In the genomic region with DNA sequence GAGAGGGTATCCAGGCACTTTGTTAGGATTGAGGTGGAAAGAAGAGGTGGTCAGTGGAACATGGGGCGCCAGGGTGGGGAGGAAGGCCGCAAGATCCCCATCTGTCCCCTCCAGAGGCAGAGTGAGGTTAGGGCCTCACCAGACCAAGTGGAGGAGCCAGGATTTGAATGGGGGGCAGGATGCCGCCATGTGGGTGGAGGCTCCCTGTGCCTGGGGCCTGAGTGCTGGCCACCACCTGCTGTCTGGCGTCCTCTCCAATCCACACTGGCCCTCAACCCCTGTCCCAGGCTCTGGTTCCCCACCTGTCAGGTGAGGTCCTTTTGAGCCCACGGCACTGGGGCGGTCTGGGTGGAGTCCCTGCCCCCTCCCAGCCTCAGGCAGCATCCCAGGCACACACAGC, we compare ENCODE assay signal across 26 cellular contexts. TPM values are rescaled to one million over a fixed set of nuclear protein-coding genes. Genes with fewer than 3 reads are reported as not detected.
"Had no signal": no experiment of that assay in that cellular context is flagged by ENCODE, and none has a peak within 500 bp of the region (broad histone marks: within the 10 kb centered on the region; RNA-seq: fewer than 3 reads in every experiment).

No MANE protein-coding gene starts in this region.

- DNase-seq: colonic mucosa; cortex of kidney; effector CD8-positive, alpha-beta T cell; effector memory CD8-positive, alpha-beta T cell; endodermal cell; erythroblast; esophagus squamous epithelium; foreskin fibroblast; foreskin melanocyte; gastrocnemius medialis; glutamatergic neuron; heart right ventricle; hippocampal formation; left cardiac atrium; left lung; left ventricle myocardium superior; lower lobe of right lung; mesenchymal stem cell; mucosa of descending colon; naive B cell had no signal

- H3K4me1 ChIP-seq: colonic mucosa, esophagus squamous epithelium, left lung, lower lobe of right lung had no signal

- H3K27me3 ChIP-seq: colonic mucosa, gastrocnemius medialis had no signal

- FAIRE-seq: endometrium, islet of Langerhans, keratinocyte had no signal

- H3K9me3 ChIP-seq: colonic mucosa, esophagus squamous epithelium, gastrocnemius medialis, heart right ventricle, left lung, lower lobe of right lung, mucosa of descending colon had no signal

- H3K36me3 ChIP-seq: colonic mucosa, esophagus squamous epithelium, gastrocnemius medialis, heart right ventricle, left lung, lower lobe of right lung had no signal

- H3K27ac ChIP-seq: colonic mucosa, epithelial cell of prostate, esophagus squamous epithelium, heart right ventricle, left lung, lower lobe of right lung had no signal

- ATAC-seq: effector memory CD8-positive, alpha-beta T cell; esophagus mucosa; gastrocnemius medialis; heart right ventricle; left cardiac atrium; left lung; left ventricle myocardium superior; mucosa of descending colon had no signal

- H3K4me3 ChIP-seq: colonic mucosa, esophagus squamous epithelium, gastrocnemius medialis, heart right ventricle, left lung, lower lobe of right lung, mucosa of descending colon had no signal

RNA-seq across cellular contexts. Expression of gene TBX1, which starts 17.5 kb away (rescaled TPM):
- total RNA-seq: kidney epithelial cell had no signal

RNA-seq across cellular contexts. Expression of gene GP1BB, which starts 19.7 kb away (rescaled TPM):
- total RNA-seq: left cardiac atrium, left ventricle myocardium superior had no signal
